ENCODE assay signal across 1 cellular context in genomic region chr12:70660620-70661219, GRCh38.
A peak's percentile ranks its signal among the peaks of the same experiment; 100 is the strongest.
TF ChIP-seq lines count a peak whose summit lies in the region.

No MANE protein-coding gene starts in this region.

TF ChIP-seq in K562, 482 proteins besides CTCF, POLR2A, EP300 and RAD21 (continued from another document and continues in another):
- TF ChIP-seq, protein P1, sequence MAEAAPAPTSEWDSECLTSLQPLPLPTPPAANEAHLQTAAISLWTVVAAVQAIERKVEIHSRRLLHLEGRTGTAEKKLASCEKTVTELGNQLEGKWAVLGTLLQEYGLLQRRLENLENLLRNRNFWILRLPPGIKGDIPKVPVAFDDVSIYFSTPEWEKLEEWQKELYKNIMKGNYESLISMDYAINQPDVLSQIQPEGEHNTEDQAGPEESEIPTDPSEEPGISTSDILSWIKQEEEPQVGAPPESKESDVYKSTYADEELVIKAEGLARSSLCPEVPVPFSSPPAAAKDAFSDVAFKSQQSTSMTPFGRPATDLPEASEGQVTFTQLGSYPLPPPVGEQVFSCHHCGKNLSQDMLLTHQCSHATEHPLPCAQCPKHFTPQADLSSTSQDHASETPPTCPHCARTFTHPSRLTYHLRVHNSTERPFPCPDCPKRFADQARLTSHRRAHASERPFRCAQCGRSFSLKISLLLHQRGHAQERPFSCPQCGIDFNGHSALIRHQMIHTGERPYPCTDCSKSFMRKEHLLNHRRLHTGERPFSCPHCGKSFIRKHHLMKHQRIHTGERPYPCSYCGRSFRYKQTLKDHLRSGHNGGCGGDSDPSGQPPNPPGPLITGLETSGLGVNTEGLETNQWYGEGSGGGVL (CRISPR knock-in tag; IDR thresholded peaks at IDR 0.05), result no peak
- TF ChIP-seq ZNF212 (CRISPR knock-in tag; IDR thresholded peaks at IDR 0.05), result no peak
- no peak for TF ChIP-seq NCOA2 (IDR thresholded peaks at IDR 0.05; ENCODE audit: partially characterized antibody in 2 of 2)
- TF ChIP-seq TCFL5 (CRISPR knock-in tag; conservative IDR thresholded peaks at IDR 0.05), result no peak
- peak; percentile 75; the same call in 1 of the 2 replicates for TF ChIP-seq JUN (IDR thresholded peaks at IDR 0.05; ENCODE audit: borderline replicate concordance, low read depth, low read length)
- no peak for TF ChIP-seq JUN (CRISPR knock-in tag; IDR thresholded peaks at IDR 0.05; ENCODE audit: borderline replicate concordance)
- no peak for TF ChIP-seq ZNF655 (CRISPR knock-in tag; IDR thresholded peaks at IDR 0.05)
- TF ChIP-seq BCLAF1 (IDR thresholded peaks at IDR 0.05; ENCODE audit: borderline replicate concordance in 1 of 2, control insufficient read depth in 1 of 2, low read depth in 2 of 2, low read length in 1 of 2), result no peak
- TF ChIP-seq, protein P2, sequence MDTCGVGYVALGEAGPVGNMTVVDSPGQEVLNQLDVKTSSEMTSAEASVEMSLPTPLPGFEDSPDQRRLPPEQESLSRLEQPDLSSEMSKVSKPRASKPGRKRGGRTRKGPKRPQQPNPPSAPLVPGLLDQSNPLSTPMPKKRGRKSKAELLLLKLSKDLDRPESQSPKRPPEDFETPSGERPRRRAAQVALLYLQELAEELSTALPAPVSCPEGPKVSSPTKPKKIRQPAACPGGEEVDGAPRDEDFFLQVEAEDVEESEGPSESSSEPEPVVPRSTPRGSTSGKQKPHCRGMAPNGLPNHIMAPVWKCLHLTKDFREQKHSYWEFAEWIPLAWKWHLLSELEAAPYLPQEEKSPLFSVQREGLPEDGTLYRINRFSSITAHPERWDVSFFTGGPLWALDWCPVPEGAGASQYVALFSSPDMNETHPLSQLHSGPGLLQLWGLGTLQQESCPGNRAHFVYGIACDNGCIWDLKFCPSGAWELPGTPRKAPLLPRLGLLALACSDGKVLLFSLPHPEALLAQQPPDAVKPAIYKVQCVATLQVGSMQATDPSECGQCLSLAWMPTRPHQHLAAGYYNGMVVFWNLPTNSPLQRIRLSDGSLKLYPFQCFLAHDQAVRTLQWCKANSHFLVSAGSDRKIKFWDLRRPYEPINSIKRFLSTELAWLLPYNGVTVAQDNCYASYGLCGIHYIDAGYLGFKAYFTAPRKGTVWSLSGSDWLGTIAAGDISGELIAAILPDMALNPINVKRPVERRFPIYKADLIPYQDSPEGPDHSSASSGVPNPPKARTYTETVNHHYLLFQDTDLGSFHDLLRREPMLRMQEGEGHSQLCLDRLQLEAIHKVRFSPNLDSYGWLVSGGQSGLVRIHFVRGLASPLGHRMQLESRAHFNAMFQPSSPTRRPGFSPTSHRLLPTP (IDR thresholded peaks at IDR 0.05; ENCODE audit: borderline replicate concordance, extremely low read depth, insufficient read length), result no peak
- TF ChIP-seq ARID3B (CRISPR knock-in tag; IDR thresholded peaks at IDR 0.05; ENCODE audit: borderline replicate concordance), result no peak
- TF ChIP-seq, protein P3, sequence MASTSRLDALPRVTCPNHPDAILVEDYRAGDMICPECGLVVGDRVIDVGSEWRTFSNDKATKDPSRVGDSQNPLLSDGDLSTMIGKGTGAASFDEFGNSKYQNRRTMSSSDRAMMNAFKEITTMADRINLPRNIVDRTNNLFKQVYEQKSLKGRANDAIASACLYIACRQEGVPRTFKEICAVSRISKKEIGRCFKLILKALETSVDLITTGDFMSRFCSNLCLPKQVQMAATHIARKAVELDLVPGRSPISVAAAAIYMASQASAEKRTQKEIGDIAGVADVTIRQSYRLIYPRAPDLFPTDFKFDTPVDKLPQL (IDR thresholded peaks at IDR 0.05; ENCODE audit: extremely low read depth, insufficient read length), result no peak
- TF ChIP-seq KLF1 (tag; IDR thresholded peaks at IDR 0.05), result peak; percentile 88
- no peak for TF ChIP-seq FOXP4 (CRISPR knock-in tag; IDR thresholded peaks at IDR 0.05; ENCODE audit: borderline replicate concordance)
- TF ChIP-seq, protein P4, sequence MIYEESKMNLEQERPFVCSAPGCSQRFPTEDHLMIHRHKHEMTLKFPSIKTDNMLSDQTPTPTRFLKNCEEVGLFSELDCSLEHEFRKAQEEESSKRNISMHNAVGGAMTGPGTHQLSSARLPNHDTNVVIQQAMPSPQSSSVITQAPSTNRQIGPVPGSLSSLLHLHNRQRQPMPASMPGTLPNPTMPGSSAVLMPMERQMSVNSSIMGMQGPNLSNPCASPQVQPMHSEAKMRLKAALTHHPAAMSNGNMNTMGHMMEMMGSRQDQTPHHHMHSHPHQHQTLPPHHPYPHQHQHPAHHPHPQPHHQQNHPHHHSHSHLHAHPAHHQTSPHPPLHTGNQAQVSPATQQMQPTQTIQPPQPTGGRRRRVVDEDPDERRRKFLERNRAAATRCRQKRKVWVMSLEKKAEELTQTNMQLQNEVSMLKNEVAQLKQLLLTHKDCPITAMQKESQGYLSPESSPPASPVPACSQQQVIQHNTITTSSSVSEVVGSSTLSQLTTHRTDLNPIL (CRISPR knock-in tag; IDR thresholded peaks at IDR 0.05), result no peak
- no peak for TF ChIP-seq REST (CRISPR knock-in tag; IDR thresholded peaks at IDR 0.05; ENCODE audit: low read depth)
- no peak for TF ChIP-seq WHSC1 (IDR thresholded peaks at IDR 0.05; ENCODE audit: low read length)
- TF ChIP-seq, protein P5, sequence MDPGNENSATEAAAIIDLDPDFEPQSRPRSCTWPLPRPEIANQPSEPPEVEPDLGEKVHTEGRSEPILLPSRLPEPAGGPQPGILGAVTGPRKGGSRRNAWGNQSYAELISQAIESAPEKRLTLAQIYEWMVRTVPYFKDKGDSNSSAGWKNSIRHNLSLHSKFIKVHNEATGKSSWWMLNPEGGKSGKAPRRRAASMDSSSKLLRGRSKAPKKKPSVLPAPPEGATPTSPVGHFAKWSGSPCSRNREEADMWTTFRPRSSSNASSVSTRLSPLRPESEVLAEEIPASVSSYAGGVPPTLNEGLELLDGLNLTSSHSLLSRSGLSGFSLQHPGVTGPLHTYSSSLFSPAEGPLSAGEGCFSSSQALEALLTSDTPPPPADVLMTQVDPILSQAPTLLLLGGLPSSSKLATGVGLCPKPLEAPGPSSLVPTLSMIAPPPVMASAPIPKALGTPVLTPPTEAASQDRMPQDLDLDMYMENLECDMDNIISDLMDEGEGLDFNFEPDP (CRISPR knock-in tag; IDR thresholded peaks at IDR 0.05), result 0 out of 2 replicates have a peak, but pooled peaks have one; percentile 44
- no peak for TF ChIP-seq ZC3H4 (CRISPR knock-in tag; IDR thresholded peaks at IDR 0.05; ENCODE audit: borderline replicate concordance)
- TF ChIP-seq SMAD1 (IDR thresholded peaks at IDR 0.05; ENCODE audit: low read depth, low read length, partially characterized antibody), result peak; percentile 81
- no peak for TF ChIP-seq ZNF785 (CRISPR knock-in tag; IDR thresholded peaks at IDR 0.05)
- peak; percentile 66 for TF ChIP-seq DMBX1 (CRISPR knock-in tag; IDR thresholded peaks at IDR 0.05; ENCODE audit: borderline replicate concordance)
- no peak for TF ChIP-seq STAT5A (IDR thresholded peaks at IDR 0.05; ENCODE audit: borderline replicate concordance, low read length)
- TF ChIP-seq BRF1 (IDR thresholded peaks at IDR 0.05; ENCODE audit: borderline replicate concordance, extremely low read depth, insufficient read length), result no peak
- TF ChIP-seq, protein P6, sequence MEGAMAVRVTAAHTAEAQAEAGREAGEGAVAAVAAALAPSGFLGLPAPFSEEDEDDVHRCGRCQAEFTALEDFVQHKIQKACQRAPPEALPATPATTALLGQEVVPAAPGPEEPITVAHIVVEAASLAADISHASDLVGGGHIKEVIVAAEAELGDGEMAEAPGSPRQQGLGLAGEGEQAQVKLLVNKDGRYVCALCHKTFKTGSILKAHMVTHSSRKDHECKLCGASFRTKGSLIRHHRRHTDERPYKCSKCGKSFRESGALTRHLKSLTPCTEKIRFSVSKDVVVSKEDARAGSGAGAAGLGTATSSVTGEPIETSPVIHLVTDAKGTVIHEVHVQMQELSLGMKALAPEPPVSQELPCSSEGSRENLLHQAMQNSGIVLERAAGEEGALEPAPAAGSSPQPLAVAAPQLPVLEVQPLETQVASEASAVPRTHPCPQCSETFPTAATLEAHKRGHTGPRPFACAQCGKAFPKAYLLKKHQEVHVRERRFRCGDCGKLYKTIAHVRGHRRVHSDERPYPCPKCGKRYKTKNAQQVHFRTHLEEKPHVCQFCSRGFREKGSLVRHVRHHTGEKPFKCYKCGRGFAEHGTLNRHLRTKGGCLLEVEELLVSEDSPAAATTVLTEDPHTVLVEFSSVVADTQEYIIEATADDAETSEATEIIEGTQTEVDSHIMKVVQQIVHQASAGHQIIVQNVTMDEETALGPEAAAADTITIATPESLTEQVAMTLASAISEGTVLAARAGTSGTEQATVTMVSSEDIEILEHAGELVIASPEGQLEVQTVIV (CRISPR knock-in tag; IDR thresholded peaks at IDR 0.05; ENCODE audit: borderline replicate concordance), result no peak
- no peak for TF ChIP-seq ZBED1 (IDR thresholded peaks at IDR 0.05)
- no peak for TF ChIP-seq SETDB1 (IDR thresholded peaks at IDR 0.05; ENCODE audit: low read length)
- no peak for TF ChIP-seq BDP1 (IDR thresholded peaks at IDR 0.05; ENCODE audit: insufficient read depth, insufficient read length)
- TF ChIP-seq MAZ (CRISPR knock-in tag; conservative IDR thresholded peaks at IDR 0.05 in 1 of 2, IDR thresholded peaks at IDR 0.05 in 1 of 2), result peak; percentile 54 to 71
- TF ChIP-seq ZNF668 (CRISPR knock-in tag; IDR thresholded peaks at IDR 0.05), result no peak; the same call in 1 of the 2 replicates
- no peak for TF ChIP-seq ZNF408 (CRISPR knock-in tag; IDR thresholded peaks at IDR 0.05; ENCODE audit: low read depth)
- TF ChIP-seq RFX5 (IDR thresholded peaks at IDR 0.05; ENCODE audit: low read depth, low read length), result no peak
